23 cellular contexts compared by ENCODE assay signal in genomic region chr1:217534566-217534965, GRCh38.
A peak's percentile ranks its signal among the peaks of the same experiment; 100 is the strongest.
DNase-seq lines count a peak whose midpoint lies in the region; ATAC-seq and TF ChIP-seq lines count a peak whose summit lies in the region.
"Had no signal": no experiment of that assay in that cellular context is flagged by ENCODE, and none has a peak within 500 bp of the region (broad histone marks: within the 10 kb centered on the region; RNA-seq: fewer than 3 reads in every experiment).

No MANE protein-coding gene starts in this region.

- H3K9me3 ChIP-seq in hepatocyte (ENCODE audit: low read depth), result no peaks in the 10 kb centered on the region
- H3K9me3 ChIP-seq: BLaER1 treated with 17β-estradiol and CSF1 and Interleukin-3, amounts not matched to agents 10 nM and 100 nM; left lung; sigmoid colon had no signal

- no peak overlapping the region for H3K4me2 ChIP-seq in hepatocyte
- H3K4me2 ChIP-seq: BLaER1 treated with 17β-estradiol and CSF1 and Interleukin-3, amounts not matched to agents 10 nM and 100 nM had no signal

- no peak overlapping the region for H2AFZ ChIP-seq in hepatocyte
- H2AFZ ChIP-seq: parathyroid adenoma had no signal

- H3K4me1 ChIP-seq in hepatocyte (ENCODE audit: insufficient read depth), result no peaks in the 10 kb centered on the region
- H3K4me1 ChIP-seq: BLaER1 treated with 17β-estradiol and CSF1 and Interleukin-3, amounts not matched to agents 10 nM and 100 nM; left lung; parathyroid adenoma; sigmoid colon had no signal

- peak; percentile 17 for DNase-seq in NCI-H82 (lab: John Stamatoyannopoulos, UW)
- no peak for DNase-seq in NCI-H82 treated with DMSO at 0.1 percent for 48 hours (lab: John Stamatoyannopoulos, UW; ENCODE audit: unreplicated experiment)
- peak; percentile 21 for DNase-seq in NCI-H2029 (lab: John Stamatoyannopoulos, UW)
- peak; percentile 80 for DNase-seq in choroid plexus epithelial cell (ENCODE audit: low read depth)
- peak; percentile 7 for DNase-seq in retinal pigment epithelial cell (ENCODE audit: low read depth)
- DNase-seq in hepatocyte (ENCODE audit: low spot score), result no peak
- no peak for DNase-seq in SK-N-DZ (ENCODE audit: low spot score)
- DNase-seq: ACHN; activated B cell treated with CpG ODN at 0.5 μM for 24 hours; activated CD4-positive, alpha-beta memory T cell treated with anti-CD3 and anti-CD28 coated beads for 36 hours; activated gamma-delta T cell; cortex of kidney; EL; endodermal cell; head of caudate nucleus; left lung; NCI-H187; NCI-H510A; sigmoid colon; T-helper 9 cell had no signal

- H3K79me2 ChIP-seq in hepatocyte, result no peaks in the 10 kb centered on the region
- H3K79me2 ChIP-seq: parathyroid adenoma had no signal

- H3K4me3 ChIP-seq in choroid plexus epithelial cell (ENCODE audit: low read depth, low read length), result no peak overlapping the region
- H3K4me3 ChIP-seq in retinal pigment epithelial cell (ENCODE audit: low read length), result no peak overlapping the region
- no peak overlapping the region for H3K4me3 ChIP-seq in hepatocyte
- H3K4me3 ChIP-seq: BLaER1 treated with 17β-estradiol and CSF1 and Interleukin-3, amounts not matched to agents 10 nM and 100 nM; left lung; sigmoid colon had no signal

- H4K20me1 ChIP-seq in hepatocyte (ENCODE audit: insufficient read depth, poor library complexity, severe bottlenecking), result no peaks in the 10 kb centered on the region
- H4K20me1 ChIP-seq: BLaER1 treated with 17β-estradiol and CSF1 and Interleukin-3, amounts not matched to agents 10 nM and 100 nM had no signal

- no peak for TF ChIP-seq CTCF in choroid plexus epithelial cell (conservative IDR thresholded peaks at IDR 0.05; ENCODE audit: low read depth, low read length)
- no peak for TF ChIP-seq CTCF in retinal pigment epithelial cell (conservative IDR thresholded peaks at IDR 0.05; ENCODE audit: low read depth, low read length)
- TF ChIP-seq CTCF in hepatocyte (IDR thresholded peaks at IDR 0.05; ENCODE audit: poor library complexity), result no peak

- H3K27ac ChIP-seq in hepatocyte, result no peak overlapping the region
- H3K27ac ChIP-seq: BLaER1 treated with 17β-estradiol and CSF1 and Interleukin-3, amounts not matched to agents 10 nM and 100 nM; left lung; parathyroid adenoma; sigmoid colon had no signal

- ATAC-seq in GM21737 (IDR thresholded peaks at IDR 0.05; ENCODE audit: unreplicated experiment), result no peak

- H3K36me3 ChIP-seq in hepatocyte (replicated peaks; ENCODE audit: insufficient read depth, low read depth), result no peaks in the 10 kb centered on the region
- H3K36me3 ChIP-seq: BLaER1 treated with 17β-estradiol and CSF1 and Interleukin-3, amounts not matched to agents 10 nM and 100 nM; left lung; sigmoid colon had no signal

- no peaks in the 10 kb centered on the region for H3K9me2 ChIP-seq in hepatocyte (replicated peaks; ENCODE audit: insufficient read depth)

- no peaks in the 10 kb centered on the region for H3K27me3 ChIP-seq in hepatocyte
- H3K27me3 ChIP-seq: BLaER1 treated with 17β-estradiol and CSF1 and Interleukin-3, amounts not matched to agents 10 nM and 100 nM; left lung; sigmoid colon had no signal

- WGBS in hepatocyte (ENCODE audit: low lambda C conversion rate, missing lambda C conversion rate), result 93% methylated on average over 1 of the region's 1 CpG

Comparison
In these comparisons a context has a peak if more than half of its experiments do, and no peak if none do; other contexts are left out.
1. DNase-seq: peak in NCI-H82 (single experiment), NCI-H2029 (single experiment), choroid plexus epithelial cell (single experiment) and retinal pigment epithelial cell (single experiment); none in NCI-H82 treated with DMSO at 0.1 percent for 48 hours (single experiment), hepatocyte (single experiment) and SK-N-DZ (single experiment).